22 cellular contexts compared by ENCODE assay signal in genomic region chr11:68581901-68582300, GRCh38.
DNase-seq lines count a peak whose midpoint lies in the region; ATAC-seq and TF ChIP-seq lines count a peak whose summit lies in the region.
"Had no signal": no experiment of that assay in that cellular context is flagged by ENCODE, and none has a peak within 500 bp of the region (broad histone marks: within the 10 kb centered on the region; RNA-seq: fewer than 3 reads in every experiment).

No MANE protein-coding gene starts in this region.

- POLR2A ChIA-PET in Caco-2 (lab: Charles Lee): no interaction called here

- no peak overlapping the region for H3K4me3 Mint-ChIP-seq in activated naive CD4-positive, alpha-beta T cell treated with anti-CD3 and anti-CD28 coated beads for 36 hours
- no peak overlapping the region for H3K4me3 Mint-ChIP-seq in Caco-2 (ENCODE audit: unreplicated experiment)
- H3K4me3 Mint-ChIP-seq: CD14-positive monocyte; stimulated activated naive CD8-positive, alpha-beta T cell treated with anti-CD3 and anti-CD28 coated beads, Interleukin-15, amount 100 ng/mL, for 72 hours had no signal

- TF ChIP-seq CTCF in thoracic aorta (IDR thresholded peaks at IDR 0.05): no peak
- no peak for TF ChIP-seq CTCF in Caco-2 (IDR thresholded peaks at IDR 0.05; ENCODE audit: insufficient read depth in 1 of 2, low read depth in 1 of 2, low read length in 1 of 2, severe bottlenecking in 1 of 2, unreplicated experiment in 1 of 2)

- BruUV-seq in Caco-2 (replicated peaks; lab: Mats Ljungman, UMichigan): no TSS peak

- 81% methylated on average over 3 of the region's 3 CpGs for WGBS in right cardiac atrium

- ATAC-seq in activated naive CD4-positive, alpha-beta T cell treated with anti-CD3 and anti-CD28 coated beads, Interleukin-2, amount 50 U/mL, for 72 hours: no peak
- no peak for ATAC-seq in right cardiac atrium
- no peak for ATAC-seq in thoracic aorta (ENCODE audit: insufficient number of reproducible peaks, low FRiP score, low read depth)
- ATAC-seq: stimulated activated naive CD8-positive, alpha-beta T cell treated with anti-CD3 and anti-CD28 coated beads, Interleukin-15, amount 100 ng/mL, for 72 hours had no signal

- H3K9me3 ChIP-seq in SK-N-MC (ENCODE audit: low read depth, low read length) (no peaks in the 10 kb centered on the region), right cardiac atrium (ENCODE audit: control insufficient read depth, low read length) (no peaks in the 10 kb centered on the region), thoracic aorta (no peaks in the 10 kb centered on the region), Caco-2 (no peaks in the 10 kb centered on the region)

- H3K4me3 ChIP-seq in SK-N-MC (no peak overlapping the region), right cardiac atrium (ENCODE audit: low read length) (no peak overlapping the region), thoracic aorta (peak overlapping the region; percentile 40), Caco-2 (ENCODE audit: low read depth, low read length) (no peak overlapping the region)
- H3K4me3 ChIP-seq: GM23248, lung had no signal

- intact Hi-C loops in activated naive CD4-positive, alpha-beta T cell treated with anti-CD3 and anti-CD28 coated beads for 36 hours (cut with micrococcal nuclease): loop anchor here (5.0 kb wide), 1 partner anchor 120 kb away; the partner anchor contains the start of gene PPP6R3
- intact Hi-C loops in right cardiac atrium (cut with DNase I) (no loop called here), Caco-2 (cut with micrococcal nuclease; ENCODE audit: unreplicated experiment) (no loop called here)

- DNase-seq in activated naive CD4-positive, alpha-beta T cell treated with anti-CD3 and anti-CD28 coated beads, Interleukin-2, amount 50 U/mL, for 72 hours (ENCODE audit: low spot score in 2 of 2): no peak
- no peak for DNase-seq in activated naive CD4-positive, alpha-beta T cell treated with anti-CD3 and anti-CD28 coated beads for 36 hours
- DNase-seq in SK-N-MC (ENCODE audit: low read depth, low spot score) (no peak), right cardiac atrium (no peak), thoracic aorta (ENCODE audit: low spot score) (no peak), AML-193 (lab: John Stamatoyannopoulos, UW) (no peak), UCSD-AML1 (lab: John Stamatoyannopoulos, UW; ENCODE audit: unreplicated experiment) (no peak), Caco-2 (no peak)
- DNase-seq: activated CD4-positive, alpha-beta T cell treated with anti-CD3 and anti-CD28 coated beads, Interleukin-2, amount 50 U/mL, for 1 hour; activated CD8-positive, alpha-beta memory T cell treated with anti-CD3 and anti-CD28 coated beads, Interleukin-2, amount 50 U/mL, for 4 hours; activated effector memory CD4-positive, alpha-beta T cell treated with Interleukin-2 at 50 U/mL for 16 hours; anterior cingulate cortex; effector CD8-positive, alpha-beta T cell; GM23248; IMR-90; stimulated activated CD4-positive, alpha-beta T cell treated with anti-CD3 and anti-CD28 coated beads, Interleukin-12 subunit alpha, Interleukin-12 subunit beta, amount 100 ng/mL, for 4 hours; stimulated activated CD4-positive, alpha-beta T cell treated with anti-CD3 and anti-CD28 coated beads, Interleukin-4, amount 100 ng/mL, for 4 hours; stimulated activated naive CD8-positive, alpha-beta T cell treated with anti-CD3 and anti-CD28 coated beads, Interleukin-15, amount 100 ng/mL, for 72 hours; trophoblast cell had no signal

- no peaks in the 10 kb centered on the region for H3K27me3 ChIP-seq in right cardiac atrium (ENCODE audit: control insufficient read depth, insufficient read depth)
- no peaks in the 10 kb centered on the region for H3K27me3 ChIP-seq in thoracic aorta (replicated peaks; ENCODE audit: insufficient read depth)
- H3K27me3 ChIP-seq in Caco-2 (replicated peaks; ENCODE audit: control insufficient read depth, insufficient read depth, low read length): no peaks in the 10 kb centered on the region

- H3K27ac ChIP-seq in SK-N-MC (0 out of 2 replicates have a peak overlapping the region, but pooled peaks have one; percentile 23), right cardiac atrium (ENCODE audit: low read length) (peak overlapping the region; percentile 97), thoracic aorta (peak overlapping the region; percentile 32 to 61)
- H3K27ac ChIP-seq: HL-60 had no signal

- no peaks in the 10 kb centered on the region for H3K9me3 Mint-ChIP-seq in activated naive CD4-positive, alpha-beta T cell treated with anti-CD3 and anti-CD28 coated beads, Interleukin-2, amount 50 U/mL, for 72 hours
- H3K9me3 Mint-ChIP-seq in activated naive CD4-positive, alpha-beta T cell treated with anti-CD3 and anti-CD28 coated beads for 36 hours: no peaks in the 10 kb centered on the region
- H3K9me3 Mint-ChIP-seq in Caco-2 (ENCODE audit: unreplicated experiment): no peaks in the 10 kb centered on the region
- H3K9me3 Mint-ChIP-seq: CD14-positive monocyte; stimulated activated naive CD8-positive, alpha-beta T cell treated with anti-CD3 and anti-CD28 coated beads, Interleukin-15, amount 100 ng/mL, for 72 hours had no signal

- no peak overlapping the region for H3K9ac ChIP-seq in SK-N-MC (ENCODE audit: insufficient read length)
- H3K9ac ChIP-seq: GM23248 had no signal

- peaks cover 0 to 18% of the 10 kb centered on the region in 2 donors for H3K36me3 Mint-ChIP-seq in activated naive CD4-positive, alpha-beta T cell treated with anti-CD3 and anti-CD28 coated beads, Interleukin-2, amount 50 U/mL, for 72 hours
- peaks cover 38% of the 10 kb centered on the region for H3K36me3 Mint-ChIP-seq in activated naive CD4-positive, alpha-beta T cell treated with anti-CD3 and anti-CD28 coated beads for 36 hours (ENCODE audit: low read depth)
- H3K36me3 Mint-ChIP-seq in Caco-2 (ENCODE audit: insufficient read depth, unreplicated experiment): peaks cover 96% of the 10 kb centered on the region

- no peaks in the 10 kb centered on the region for H3K27me3 Mint-ChIP-seq in activated naive CD4-positive, alpha-beta T cell treated with anti-CD3 and anti-CD28 coated beads for 36 hours (ENCODE audit: low read depth)
- H3K27me3 Mint-ChIP-seq in Caco-2 (ENCODE audit: insufficient read depth, unreplicated experiment): no peaks in the 10 kb centered on the region
- H3K27me3 Mint-ChIP-seq: stimulated activated naive CD8-positive, alpha-beta T cell treated with anti-CD3 and anti-CD28 coated beads, Interleukin-15, amount 100 ng/mL, for 72 hours had no signal

- peaks cover 9% of the 10 kb centered on the region for H3K4me1 ChIP-seq in right cardiac atrium (ENCODE audit: control insufficient read depth, insufficient read depth, low read length)
- H3K4me1 ChIP-seq in thoracic aorta (ENCODE audit: control insufficient read depth in 1 of 2, low read depth in 2 of 2): peaks cover 23 to 55% of the 10 kb centered on the region in 2 donors
- H3K4me1 ChIP-seq in Caco-2: no peaks in the 10 kb centered on the region

- H3K27ac Mint-ChIP-seq in activated naive CD4-positive, alpha-beta T cell treated with anti-CD3 and anti-CD28 coated beads, Interleukin-2, amount 50 U/mL, for 72 hours: peak overlapping the region; percentile 20 to 58
- H3K27ac Mint-ChIP-seq in activated naive CD4-positive, alpha-beta T cell treated with anti-CD3 and anti-CD28 coated beads for 36 hours: no peak overlapping the region
- H3K27ac Mint-ChIP-seq in Caco-2 (ENCODE audit: unreplicated experiment): no peak overlapping the region
- H3K27ac Mint-ChIP-seq: stimulated activated naive CD8-positive, alpha-beta T cell treated with anti-CD3 and anti-CD28 coated beads, Interleukin-15, amount 100 ng/mL, for 72 hours had no signal

- peaks cover 87% of the 10 kb centered on the region for H3K36me3 ChIP-seq in SK-N-MC (ENCODE audit: insufficient read depth, low read length)
- peaks cover 4% of the 10 kb centered on the region for H3K36me3 ChIP-seq in thoracic aorta
- H3K36me3 ChIP-seq in Caco-2 (ENCODE audit: control insufficient read depth, insufficient read depth, low read length): 0 out of 2 replicates have a peak, but pooled peaks cover 3% of the 10 kb centered on the region

- CTCF ChIA-PET in activated naive CD4-positive, alpha-beta T cell treated with anti-CD3 and anti-CD28 coated beads for 36 hours (lab: Charles Lee): no interaction called here
- CTCF ChIA-PET in Caco-2 (lab: Charles Lee): no interaction called here

- H3K4me1 Mint-ChIP-seq in activated naive CD4-positive, alpha-beta T cell treated with anti-CD3 and anti-CD28 coated beads for 36 hours (ENCODE audit: low read depth): peaks cover 8% of the 10 kb centered on the region
- peaks cover 7% of the 10 kb centered on the region for H3K4me1 Mint-ChIP-seq in Caco-2 (ENCODE audit: low read depth, unreplicated experiment)
- H3K4me1 Mint-ChIP-seq: CD14-positive monocyte had no signal

Comparison
In these comparisons a context has a peak if more than half of its experiments do, and no peak if none do; other contexts are left out.
1. H3K27ac Mint-ChIP-seq: peak in activated naive CD4-positive, alpha-beta T cell treated with anti-CD3 and anti-CD28 coated beads, Interleukin-2, amount 50 U/mL, for 72 hours (2 of 2); none in activated naive CD4-positive, alpha-beta T cell treated with anti-CD3 and anti-CD28 coated beads for 36 hours (single experiment) and Caco-2 (single experiment).
2. H3K27ac ChIP-seq: peak in every context shown above with its lines; median percentile 97 in right cardiac atrium; 46 in thoracic aorta; 23 in SK-N-MC.